In the genomic region with DNA sequence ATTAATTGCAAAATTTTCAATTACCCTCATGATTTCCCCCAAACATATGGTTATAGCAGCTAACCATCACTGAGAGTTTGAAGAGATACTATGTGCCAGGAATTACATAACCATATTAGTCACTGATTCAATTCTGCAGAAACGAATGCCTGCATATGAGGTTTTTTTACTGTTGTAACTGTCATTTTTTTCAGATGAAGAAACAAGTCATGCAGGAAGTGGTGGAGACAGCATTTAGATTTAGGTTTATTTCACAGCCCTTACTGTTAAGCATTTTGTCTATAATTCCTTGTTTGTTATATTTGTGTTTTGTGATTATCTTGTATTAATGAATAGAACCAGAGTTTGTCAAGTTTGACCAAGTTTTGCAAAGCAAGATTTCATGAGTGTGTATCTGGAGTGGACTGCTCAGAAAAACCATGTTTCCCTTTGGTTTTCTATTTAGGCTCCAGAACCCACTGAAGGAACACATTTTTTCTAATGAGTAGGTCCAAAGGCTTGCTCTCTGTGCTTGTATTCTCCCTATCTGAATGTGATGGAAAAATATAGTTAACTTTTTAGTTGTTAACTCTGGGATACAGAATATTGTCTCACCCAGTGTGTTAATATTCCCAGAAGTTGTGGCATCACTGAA, we compare ENCODE assay signal across 10 cellular contexts.
DNase-seq lines count a peak whose midpoint lies in the region; FAIRE-seq and TF ChIP-seq lines count a peak whose summit lies in the region.
"Had no signal": no experiment of that assay in that cellular context is flagged by ENCODE, and none has a peak within 500 bp of the region (broad histone marks: within the 10 kb centered on the region; RNA-seq: fewer than 3 reads in every experiment).

No MANE protein-coding gene starts in this region.

- peak; percentile 67 for FAIRE-seq in endometrium (lab: Jason Lieb, UNC)
- FAIRE-seq: K562 had no signal

- no peak overlapping the region for H3K4me3 ChIP-seq in tibial artery
- H3K4me3 ChIP-seq in MG63 = no peak overlapping the region
- H3K4me3 ChIP-seq: K562 had no signal

- no peaks in the 10 kb centered on the region for H3K27me3 ChIP-seq in tibial artery
- H3K27me3 ChIP-seq in MG63 = no peaks in the 10 kb centered on the region

- peak overlapping the region in 1 of 2 donors; percentile 19 for H3K27ac ChIP-seq in tibial artery

- TF ChIP-seq CTCF in tibial artery (IDR thresholded peaks at IDR 0.05) = no peak

- H3K36me3 ChIP-seq in tibial artery = no peaks in the 10 kb centered on the region
- H3K36me3 ChIP-seq in MG63 = peaks cover 3% of the 10 kb centered on the region; the same call in 1 of the 2 replicates

- no peaks in the 10 kb centered on the region for H3K9me3 ChIP-seq in tibial artery
- H3K9me3 ChIP-seq in MG63 = no peaks in the 10 kb centered on the region; the same call in 1 of the 2 replicates

- intact Hi-C loops in tibial artery (cut with DNase I; ENCODE audit: low total_unique reads) = no loop called here

- H3K4me1 ChIP-seq in tibial artery = peaks cover 0 to 18% (median 6%) of the 10 kb centered on the region in 4 donors

- DNase-seq in GM04504 (ENCODE audit: low read depth) (peak; percentile 69), OCI-M1 (lab: John Stamatoyannopoulos, UW) (peak; percentile 14), putamen (ENCODE audit: low spot score) (peak; percentile 36), RPMI8226 (no peak), tibial artery (no peak), MG63 (no peak), midbrain (lab: John Stamatoyannopoulos, UW) (no peak)
- DNase-seq: NK-92 treated with Interleukin-12 subunit alpha and Interleukin-12 subunit beta, amount 100 ng/mL, for 24 hours had no signal

Comparison
In these comparisons a context has a peak if more than half of its experiments do, and no peak if none do; other contexts are left out.
1. DNase-seq: peak in GM04504 (single experiment), OCI-M1 (single experiment) and putamen (single experiment); none in RPMI8226 (single experiment), tibial artery (0 of 2), MG63 (single experiment) and midbrain (single experiment).